Comparison of ENCODE assay signal across 32 cellular contexts in genomic region chr1:81867235-81867634, GRCh38.
"Had no signal": no experiment of that assay in that cellular context is flagged by ENCODE, and none has a peak within 500 bp of the region (broad histone marks: within the 10 kb centered on the region; RNA-seq: fewer than 3 reads in every experiment).

No MANE protein-coding gene starts in this region.

- DNase-seq: activated CD4-positive, alpha-beta memory T cell treated with anti-CD3 and anti-CD28 coated beads for 36 hours; activated CD4-positive, alpha-beta T cell treated with anti-CD3 and anti-CD28 coated beads, Interleukin-2, amount 10 ng/mL, durations not matched to agents 24 days and 14 days; activated CD4-positive, CD25-positive, alpha-beta regulatory T cell treated with anti-CD3 and anti-CD28 coated beads, Interleukin-2, amount 50 U/mL, for 72 hours; activated CD8-positive, alpha-beta memory T cell treated with anti-CD3 and anti-CD28 coated beads, Interleukin-2, amount 50 U/mL, for 48 hours; activated gamma-delta T cell treated with Interleukin-2 at 50 U/mL for 16 hours; activated naive CD8-positive, alpha-beta T cell treated with anti-CD3 and anti-CD28 coated beads, Interleukin-2, amount 50 U/mL, for 24 hours; activated T-cell treated with anti-CD3 and anti-CD28 coated beads, Interleukin-2, amount 50 U/mL, for 24 hours; dermis blood vessel endothelial cell; effector CD4-positive, alpha-beta T cell; foreskin keratinocyte; heart left ventricle; hypothalamus; immature natural killer cell; kidney; left colon; midbrain; naive thymus-derived CD4-positive, alpha-beta T cell; nucleus accumbens; pancreas; retina; sigmoid colon; small intestine; stimulated activated CD4-positive, alpha-beta T cell treated with anti-CD3 and anti-CD28 coated beads, Interleukin-4, amount 100 ng/mL, for 4 hours; stimulated activated CD8-positive, alpha-beta memory T cell treated with anti-CD3 and anti-CD28 coated beads, Interleukin-4, amount 100 ng/mL, for 48 hours; stimulated activated naive CD8-positive, alpha-beta T cell treated with anti-CD3 and anti-CD28 coated beads, Interleukin-15, amount 100 ng/mL, for 72 hours; T-helper 17 cell; T1000; upper lobe of right lung had no signal

- H3K4me3 ChIP-seq: breast epithelium, heart left ventricle, pancreas, prostate gland, sigmoid colon, thyroid gland, upper lobe of right lung had no signal

- ATAC-seq: activated naive CD8-positive, alpha-beta T cell treated with anti-CD3 and anti-CD28 coated beads, Interleukin-2, amount 50 U/mL, for 24 hours; foreskin keratinocyte; heart left ventricle; left colon; naive thymus-derived CD4-positive, alpha-beta T cell; pancreas; stimulated activated memory B cell treated with anti-CD40 and anti-IgM and Interleukin-4, amounts not matched to agents 10 μg/mL and 1 μg/mL and 100 μg/mL, for 72 hours; stimulated activated naive CD8-positive, alpha-beta T cell treated with anti-CD3 and anti-CD28 coated beads, Interleukin-15, amount 100 ng/mL, for 72 hours; T-helper 17 cell; upper lobe of right lung had no signal
